Comparison of ENCODE assay signal across 18 cellular contexts in the genomic region with DNA sequence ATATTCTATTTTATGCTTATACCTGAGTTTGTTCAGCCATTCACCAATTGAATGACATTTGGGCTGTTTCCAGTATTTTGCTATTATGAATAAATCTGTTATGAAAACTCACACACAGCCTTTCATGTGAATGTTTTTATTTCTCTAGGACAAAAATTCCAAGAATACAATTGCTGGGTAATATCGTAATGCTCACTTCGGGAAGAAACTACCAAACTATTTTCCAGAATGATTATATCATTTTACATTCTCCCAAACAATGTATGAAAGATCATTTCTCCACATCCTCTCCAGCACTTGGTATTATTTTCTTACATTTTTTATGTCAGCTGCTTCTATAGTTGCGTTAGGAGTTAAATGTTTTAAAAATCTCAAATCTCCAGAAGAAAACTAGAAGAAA. TPM values are rescaled to one million over a fixed set of nuclear protein-coding genes. Genes with fewer than 3 reads are reported as not detected.
A peak's percentile ranks its signal among the peaks of the same experiment; 100 is the strongest.
DNase-seq lines count a peak whose midpoint lies in the region; ATAC-seq and TF ChIP-seq lines count a peak whose summit lies in the region.
"Had no signal": no experiment of that assay in that cellular context is flagged by ENCODE, and none has a peak within 500 bp of the region (broad histone marks: within the 10 kb centered on the region; RNA-seq: fewer than 3 reads in every experiment).

No MANE protein-coding gene starts in this region.

- DNase-seq in EL (peak; percentile 82), dermis microvascular lymphatic vessel endothelial cell (ENCODE audit: low read depth in 2 of 2) (peak; percentile 16 to 34), mesenchymal stem cell (no peak), right atrium auricular region (ENCODE audit: low spot score) (no peak), superior temporal gyrus (ENCODE audit: extremely low spot score) (no peak)
- no peak for DNase-seq in activated CD4-positive, alpha-beta memory T cell treated with anti-CD3 and anti-CD28 coated beads for 36 hours
- DNase-seq: ACHN; BE2C; CD4-positive, alpha-beta memory T cell; DND-41; KG1; MG63; NCI-H1105; NCI-H1694 treated with DMSO at 0.1 percent for 48 hours; PC-3 had no signal

- H3K4me2 ChIP-seq in SU-DHL-6 (ENCODE audit: low read depth, low read length, poor library complexity, severe bottlenecking) (no peak overlapping the region), mesenchymal stem cell (ENCODE audit: low read length, poor library complexity, severe bottlenecking) (no peak overlapping the region)

- H3K27ac Mint-ChIP-seq in activated CD4-positive, alpha-beta memory T cell treated with anti-CD3 and anti-CD28 coated beads for 36 hours = no peak overlapping the region
- H3K27ac Mint-ChIP-seq: CD4-positive, alpha-beta memory T cell had no signal

- intact Hi-C loops in activated CD4-positive, alpha-beta memory T cell treated with anti-CD3 and anti-CD28 coated beads for 36 hours (cut with micrococcal nuclease) = no loop called here

- no peak overlapping the region for H2BK15ac ChIP-seq in mesenchymal stem cell (ENCODE audit: low read depth, poor library complexity, severe bottlenecking)

- no peak overlapping the region for H3K4me3 ChIP-seq in SU-DHL-6 (ENCODE audit: insufficient read depth, low read length, poor library complexity, severe bottlenecking)
- H3K4me3 ChIP-seq in mesenchymal stem cell (ENCODE audit: insufficient read depth in 1 of 2, low read depth in 1 of 2, low read length in 2 of 2) = no peak overlapping the region
- no peak overlapping the region for H3K4me3 ChIP-seq in right atrium auricular region
- H3K4me3 ChIP-seq: HAP-1, MG63 had no signal

- 66% methylated on average over 2 of the region's 3 CpGs for WGBS in mesenchymal stem cell

- no peak for TF ChIP-seq CTCF in SU-DHL-6 (IDR thresholded peaks at IDR 0.05; ENCODE audit: insufficient read depth, low read length, poor library complexity, severe bottlenecking)
- no peak for TF ChIP-seq CTCF in right atrium auricular region (IDR thresholded peaks at IDR 0.05)

- no peak overlapping the region for H4K91ac ChIP-seq in mesenchymal stem cell (ENCODE audit: low read length)

- no peak overlapping the region for H3K4ac ChIP-seq in mesenchymal stem cell (ENCODE audit: low read depth in 1 of 2, low read length in 2 of 2)

- no peaks in the 10 kb centered on the region for H3K79me1 ChIP-seq in mesenchymal stem cell (replicated peaks; ENCODE audit: low read length, poor library complexity, severe bottlenecking)

- ATAC-seq in GM19455 (IDR thresholded peaks at IDR 0.05; ENCODE audit: unreplicated experiment) = no peak
- ATAC-seq: PC-3 had no signal

- CTCF ChIA-PET in activated CD4-positive, alpha-beta memory T cell treated with anti-CD3 and anti-CD28 coated beads for 36 hours (lab: Charles Lee) = no interaction called here

- no peaks in the 10 kb centered on the region for H3K36me3 Mint-ChIP-seq in activated CD4-positive, alpha-beta memory T cell treated with anti-CD3 and anti-CD28 coated beads for 36 hours
- H3K36me3 Mint-ChIP-seq: CD4-positive, alpha-beta memory T cell had no signal

- no peak overlapping the region for H2BK120ac ChIP-seq in mesenchymal stem cell (ENCODE audit: low read depth, low read length)

- no peak overlapping the region for H3K18ac ChIP-seq in mesenchymal stem cell (ENCODE audit: low read depth in 1 of 2, low read length in 2 of 2)

- H3K79me2 ChIP-seq in SU-DHL-6 (ENCODE audit: insufficient read depth, low read length) = peaks cover 58% of the 10 kb centered on the region

- peak overlapping the region; percentile 19; the same call in 1 of the 2 replicates for H3K27ac ChIP-seq in SU-DHL-6 (ENCODE audit: low read depth, low read length)
- H3K27ac ChIP-seq in mesenchymal stem cell (ENCODE audit: low read length, poor library complexity, severe bottlenecking) = peak overlapping the region; percentile 74
- H3K27ac ChIP-seq in right atrium auricular region = no peak overlapping the region

- H3K9me3 Mint-ChIP-seq in activated CD4-positive, alpha-beta memory T cell treated with anti-CD3 and anti-CD28 coated beads for 36 hours = no peaks in the 10 kb centered on the region

- H4K20me1 ChIP-seq in SU-DHL-6 (ENCODE audit: low read depth, low read length) = no peaks in the 10 kb centered on the region

- H3K27me3 ChIP-seq in SU-DHL-6 (ENCODE audit: low read length) = no peaks in the 10 kb centered on the region
- no peaks in the 10 kb centered on the region for H3K27me3 ChIP-seq in mesenchymal stem cell (ENCODE audit: control insufficient read depth in 1 of 2, insufficient read depth in 1 of 2, low read length in 2 of 2)
- no peaks in the 10 kb centered on the region for H3K27me3 ChIP-seq in right atrium auricular region
- H3K27me3 ChIP-seq: BE2C, MG63 had no signal

- H2AK5ac ChIP-seq in mesenchymal stem cell (ENCODE audit: low read length, severe bottlenecking) = no peak overlapping the region

- H3K4me3 Mint-ChIP-seq in activated CD4-positive, alpha-beta memory T cell treated with anti-CD3 and anti-CD28 coated beads for 36 hours = no peak overlapping the region
- H3K4me3 Mint-ChIP-seq: CD4-positive, alpha-beta memory T cell had no signal

- no peaks in the 10 kb centered on the region for H3K9me2 ChIP-seq in SU-DHL-6 (replicated peaks; ENCODE audit: insufficient read depth, low read length)

- H2BK5ac ChIP-seq in mesenchymal stem cell (ENCODE audit: low read depth, low read length, poor library complexity, severe bottlenecking) = no peak overlapping the region

- no peak overlapping the region for H2BK12ac ChIP-seq in mesenchymal stem cell (ENCODE audit: low read length in 2 of 2)

- H3K36me3 ChIP-seq in SU-DHL-6 (ENCODE audit: low read length) = peaks cover 17% of the 10 kb centered on the region
- no peaks in the 10 kb centered on the region for H3K36me3 ChIP-seq in mesenchymal stem cell (ENCODE audit: control insufficient read depth in 1 of 2, insufficient read depth in 2 of 2, low read depth in 1 of 2, low read length in 2 of 2)
- H3K36me3 ChIP-seq in right atrium auricular region = no peaks in the 10 kb centered on the region
- H3K36me3 ChIP-seq: BE2C, HAP-1, MG63 had no signal

- no peaks in the 10 kb centered on the region for H3K4me1 ChIP-seq in mesenchymal stem cell (ENCODE audit: control insufficient read depth, insufficient read depth, low read depth, low read length)
- no peaks in the 10 kb centered on the region for H3K4me1 ChIP-seq in right atrium auricular region
- H3K4me1 ChIP-seq: BE2C had no signal

- H3K14ac ChIP-seq in mesenchymal stem cell (ENCODE audit: low read length in 2 of 2) = no peak overlapping the region

- no peaks in the 10 kb centered on the region; the same call in 1 of the 2 replicates for H3K9me3 ChIP-seq in SU-DHL-6 (ENCODE audit: insufficient read depth, low read length)
- H3K9me3 ChIP-seq in mesenchymal stem cell (ENCODE audit: control insufficient read depth, low read length) = no peaks in the 10 kb centered on the region
- H3K9me3 ChIP-seq in right atrium auricular region = no peaks in the 10 kb centered on the region
- H3K9me3 ChIP-seq: BE2C, HAP-1, MG63 had no signal

- H3K9ac ChIP-seq in SU-DHL-6 (ENCODE audit: low read length) (no peak overlapping the region), mesenchymal stem cell (ENCODE audit: low read length) (no peak overlapping the region)

- H2AFZ ChIP-seq in SU-DHL-6 (ENCODE audit: low read depth, low read length, severe bottlenecking) = no peak overlapping the region
- no peak overlapping the region for H2AFZ ChIP-seq in mesenchymal stem cell (ENCODE audit: low read depth, low read length)

- no peaks in the 10 kb centered on the region for H3K4me1 Mint-ChIP-seq in activated CD4-positive, alpha-beta memory T cell treated with anti-CD3 and anti-CD28 coated beads for 36 hours (ENCODE audit: low read depth)
- H3K4me1 Mint-ChIP-seq: CD4-positive, alpha-beta memory T cell had no signal

- no peaks in the 10 kb centered on the region for H3K27me3 Mint-ChIP-seq in activated CD4-positive, alpha-beta memory T cell treated with anti-CD3 and anti-CD28 coated beads for 36 hours

- POLR2A ChIA-PET in activated CD4-positive, alpha-beta memory T cell treated with anti-CD3 and anti-CD28 coated beads for 36 hours (lab: Charles Lee) = no interaction called here

- no peak overlapping the region for H4K8ac ChIP-seq in mesenchymal stem cell (ENCODE audit: low read length)

- no peak overlapping the region for H3K23ac ChIP-seq in mesenchymal stem cell (ENCODE audit: low read length in 2 of 2)

- peaks cover 7% of the 10 kb centered on the region; the same call in 1 of the 2 replicates for H3F3A ChIP-seq in SU-DHL-6 (ENCODE audit: insufficient read depth)

RNA-seq across cellular contexts. Expression of a gene that starts 58.3 kb away (rescaled TPM):
- total RNA-seq in dermis microvascular lymphatic vessel endothelial cell (21.1 and 39.6 TPM in 2 replicates), right atrium auricular region (10 to 100 TPM in 1 of 2 donors, 1 to 10 TPM in 1; 9.9 to 15.9 TPM)
- 13.5 TPM for polyA plus RNA-seq in mesenchymal stem cell (2013, experiment 1 of 2)
- 11.5 TPM for polyA plus RNA-seq in mesenchymal stem cell (2013, experiment 2 of 2)
- under 1 TPM; 0.05 to 0.19 TPM for total RNA-seq in activated CD4-positive, alpha-beta memory T cell treated with anti-CD3 and anti-CD28 coated beads for 36 hours

Comparison
In these comparisons a context has a peak if more than half of its experiments do, and no peak if none do; other contexts are left out.
1. DNase-seq: peak in EL (single experiment) and dermis microvascular lymphatic vessel endothelial cell (2 of 2); none in mesenchymal stem cell (single experiment), activated CD4-positive, alpha-beta memory T cell treated with anti-CD3 and anti-CD28 coated beads for 36 hours (single experiment), right atrium auricular region (single experiment) and superior temporal gyrus (single experiment).
2. H3K27ac ChIP-seq: peak in SU-DHL-6 (single experiment) and mesenchymal stem cell (single experiment); none in right atrium auricular region (0 of 2).
3. RNA of a gene that starts 58.3 kb away (total RNA-seq): 21.1 to 39.6 TPM in dermis microvascular lymphatic vessel endothelial cell and 9.9 to 15.9 TPM in right atrium auricular region; 0.05 to 0.19 TPM in activated CD4-positive, alpha-beta memory T cell treated with anti-CD3 and anti-CD28 coated beads for 36 hours; every median in the first group is over 4 times any median in the second.